ENCODE assay signal across 25 cellular contexts in the genomic region with DNA sequence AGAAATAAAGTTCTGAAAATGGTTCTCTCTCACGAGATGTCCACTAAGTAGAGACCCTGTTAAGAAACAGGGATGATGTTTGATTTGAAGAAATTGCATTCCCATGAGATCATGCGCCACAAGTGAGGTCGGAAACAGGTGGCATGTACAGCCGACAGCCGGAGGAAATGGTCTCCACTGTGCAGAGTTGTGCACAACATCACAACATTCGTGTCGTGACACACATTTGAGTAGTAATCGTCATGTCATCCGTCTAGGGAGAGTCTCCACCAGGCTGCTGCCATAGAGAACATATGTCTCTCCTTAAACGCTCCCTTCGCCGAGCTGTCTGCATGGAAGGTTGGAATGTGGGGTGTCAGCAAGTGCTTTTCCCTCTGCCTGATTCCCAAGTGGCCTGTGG.
"Had no signal": no experiment of that assay in that cellular context is flagged by ENCODE, and none has a peak within 500 bp of the region (broad histone marks: within the 10 kb centered on the region; RNA-seq: fewer than 3 reads in every experiment).

No MANE protein-coding gene starts in this region.

- H3K4me1 ChIP-seq: left lung, lower lobe of right lung, suprapubic skin had no signal

- H3K9me3 ChIP-seq: heart right ventricle, left lung, lower lobe of right lung, pancreas, psoas muscle, sigmoid colon, suprapubic skin, tibial artery had no signal

- H3K27me3 ChIP-seq: heart right ventricle, left lung, pancreas, sigmoid colon, suprapubic skin, tibial artery had no signal

- H3K4me3 ChIP-seq: heart right ventricle, left lung, lower lobe of right lung, pancreas, psoas muscle, sigmoid colon, suprapubic skin, tibial artery had no signal

- DNase-seq: activated CD4-positive, alpha-beta T cell treated with anti-CD3 and anti-CD28 coated beads for 4 hours; activated CD4-positive, alpha-beta T cell treated with anti-CD3 and anti-CD28 coated beads, Interleukin-2, amount 50 U/mL, for 4 hours; activated CD8-positive, alpha-beta memory T cell treated with anti-CD3 and anti-CD28 coated beads for 24 hours; activated gamma-delta T cell; activated naive CD4-positive, alpha-beta T cell treated with anti-CD3 and anti-CD28 coated beads, Interleukin-2, amount 10 ng/mL, durations not matched to agents 7 days and 5 days; activated naive CD8-positive, alpha-beta T cell treated with anti-CD3 and anti-CD28 coated beads, Interleukin-2, amount 10 ng/mL, durations not matched to agents 7 days and 5 days; activated T-cell treated with anti-CD3 and anti-CD28 coated beads, Interleukin-2, amount 50 U/mL, for 1 hour; amniotic stem cell; caudate nucleus; cortex of kidney; foreskin fibroblast; heart right ventricle; left lung; lower lobe of right lung; naive thymus-derived CD4-positive, alpha-beta T cell; pancreas; psoas muscle; sigmoid colon; stimulated activated CD4-positive, alpha-beta T cell treated with anti-CD3 and anti-CD28 coated beads, Interleukin-15, amount 100 ng/mL, for 24 hours; stimulated activated CD4-positive, alpha-beta T cell treated with anti-CD3 and anti-CD28 coated beads, Interleukin-2, amount 100 ng/mL, for 24 hours; stimulated activated naive CD4-positive, alpha-beta T cell; T-helper 1 cell; tibial artery had no signal

- H3K36me3 ChIP-seq: left lung, lower lobe of right lung, pancreas, sigmoid colon, tibial artery had no signal

- H3K27ac ChIP-seq: heart right ventricle, left lung, lower lobe of right lung, pancreas, psoas muscle, suprapubic skin, tibial artery, VCaP had no signal
